In the genomic region with DNA sequence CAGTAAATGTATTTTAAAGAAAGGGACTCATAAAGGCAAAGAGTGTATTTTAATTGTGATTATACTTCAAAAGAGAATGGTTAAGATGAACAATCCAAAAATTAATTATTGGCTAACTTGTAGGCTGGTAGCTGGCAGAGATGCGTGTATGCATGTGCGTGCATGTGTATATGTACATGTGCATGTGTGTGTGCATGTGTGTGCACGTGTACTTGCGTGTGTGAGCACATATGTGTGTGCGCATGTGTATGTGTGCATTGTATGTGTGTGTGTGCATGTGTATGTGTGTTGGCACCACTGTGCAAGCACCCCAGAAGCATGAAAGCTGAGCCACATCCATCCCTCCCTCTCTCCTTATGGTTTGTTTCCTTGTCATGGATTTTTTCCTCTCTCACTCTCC, we compare ENCODE assay signal across 2 cellular contexts.
TF ChIP-seq lines count a peak whose summit lies in the region.

No MANE protein-coding gene starts in this region.

TF ChIP-seq in HEK293, 187 proteins besides CTCF, POLR2A, EP300 and RAD21:
- TF ChIP-seq ZNF624 (tag by site-specific recombination; IDR thresholded peaks at IDR 0.05) (no peak), ZNF16 (tag by site-specific recombination; IDR thresholded peaks at IDR 0.05; ENCODE audit: low read depth) (no peak), SCRT2 (tag by site-specific recombination; IDR thresholded peaks at IDR 0.05) (no peak), IKZF3 (tag by site-specific recombination; IDR thresholded peaks at IDR 0.05) (no peak)
- TF ChIP-seq, protein P1, sequence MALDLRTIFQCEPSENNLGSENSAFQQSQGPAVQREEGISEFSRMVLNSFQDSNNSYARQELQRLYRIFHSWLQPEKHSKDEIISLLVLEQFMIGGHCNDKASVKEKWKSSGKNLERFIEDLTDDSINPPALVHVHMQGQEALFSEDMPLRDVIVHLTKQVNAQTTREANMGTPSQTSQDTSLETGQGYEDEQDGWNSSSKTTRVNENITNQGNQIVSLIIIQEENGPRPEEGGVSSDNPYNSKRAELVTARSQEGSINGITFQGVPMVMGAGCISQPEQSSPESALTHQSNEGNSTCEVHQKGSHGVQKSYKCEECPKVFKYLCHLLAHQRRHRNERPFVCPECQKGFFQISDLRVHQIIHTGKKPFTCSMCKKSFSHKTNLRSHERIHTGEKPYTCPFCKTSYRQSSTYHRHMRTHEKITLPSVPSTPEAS (tag by site-specific recombination; IDR thresholded peaks at IDR 0.05), result peak; percentile 25; the same call in 1 of the 2 replicates
- TF ChIP-seq, protein P2, sequence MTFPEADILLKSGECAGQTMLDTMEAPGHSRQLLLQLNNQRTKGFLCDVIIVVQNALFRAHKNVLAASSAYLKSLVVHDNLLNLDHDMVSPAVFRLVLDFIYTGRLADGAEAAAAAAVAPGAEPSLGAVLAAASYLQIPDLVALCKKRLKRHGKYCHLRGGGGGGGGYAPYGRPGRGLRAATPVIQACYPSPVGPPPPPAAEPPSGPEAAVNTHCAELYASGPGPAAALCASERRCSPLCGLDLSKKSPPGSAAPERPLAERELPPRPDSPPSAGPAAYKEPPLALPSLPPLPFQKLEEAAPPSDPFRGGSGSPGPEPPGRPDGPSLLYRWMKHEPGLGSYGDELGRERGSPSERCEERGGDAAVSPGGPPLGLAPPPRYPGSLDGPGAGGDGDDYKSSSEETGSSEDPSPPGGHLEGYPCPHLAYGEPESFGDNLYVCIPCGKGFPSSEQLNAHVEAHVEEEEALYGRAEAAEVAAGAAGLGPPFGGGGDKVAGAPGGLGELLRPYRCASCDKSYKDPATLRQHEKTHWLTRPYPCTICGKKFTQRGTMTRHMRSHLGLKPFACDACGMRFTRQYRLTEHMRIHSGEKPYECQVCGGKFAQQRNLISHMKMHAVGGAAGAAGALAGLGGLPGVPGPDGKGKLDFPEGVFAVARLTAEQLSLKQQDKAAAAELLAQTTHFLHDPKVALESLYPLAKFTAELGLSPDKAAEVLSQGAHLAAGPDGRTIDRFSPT (tag by site-specific recombination; IDR thresholded peaks at IDR 0.05), result no peak
TF ChIP-seq in HEK293: peak in this region for 1.

TF ChIP-seq in H1, 55 proteins besides CTCF, POLR2A, EP300 and RAD21:
- TF ChIP-seq SIX5 (IDR thresholded peaks at IDR 0.05; ENCODE audit: low read depth, low read length) (no peak), HDAC2 (IDR thresholded peaks at IDR 0.05; ENCODE audit: borderline replicate concordance in 1 of 2, low read depth in 2 of 2, low read length in 2 of 2) (no peak), ASH2L (IDR thresholded peaks at IDR 0.05; ENCODE audit: low read length) (no peak), CHD1 (IDR thresholded peaks at IDR 0.05; ENCODE audit: low read depth, low read length) (no peak), SP2 (IDR thresholded peaks at IDR 0.05; ENCODE audit: low read length) (no peak), GABPA (IDR thresholded peaks at IDR 0.05; ENCODE audit: borderline replicate concordance, insufficient read depth, low read length) (no peak), FOSL1 (IDR thresholded peaks at IDR 0.05; ENCODE audit: insufficient read depth, low read depth, low read length) (no peak)
- TF ChIP-seq, protein P3, sequence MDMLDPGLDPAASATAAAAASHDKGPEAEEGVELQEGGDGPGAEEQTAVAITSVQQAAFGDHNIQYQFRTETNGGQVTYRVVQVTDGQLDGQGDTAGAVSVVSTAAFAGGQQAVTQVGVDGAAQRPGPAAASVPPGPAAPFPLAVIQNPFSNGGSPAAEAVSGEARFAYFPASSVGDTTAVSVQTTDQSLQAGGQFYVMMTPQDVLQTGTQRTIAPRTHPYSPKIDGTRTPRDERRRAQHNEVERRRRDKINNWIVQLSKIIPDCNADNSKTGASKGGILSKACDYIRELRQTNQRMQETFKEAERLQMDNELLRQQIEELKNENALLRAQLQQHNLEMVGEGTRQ (IDR thresholded peaks at IDR 0.05; ENCODE audit: low read length), result no peak
TF ChIP-seq in H1: peak in this region for 0.
